In genomic region chr18:33934258-33934657, GRCh38 we compare ENCODE assay signal across 36 cellular contexts.
DNase-seq lines count a peak whose midpoint lies in the region; ATAC-seq, FAIRE-seq and TF ChIP-seq lines count a peak whose summit lies in the region.
"Had no signal": no experiment of that assay in that cellular context is flagged by ENCODE, and none has a peak within 500 bp of the region (broad histone marks: within the 10 kb centered on the region; RNA-seq: fewer than 3 reads in every experiment).

No MANE protein-coding gene starts in this region.

- no peak overlapping the region for H3K27ac Mint-ChIP-seq in activated naive CD4-positive, alpha-beta T cell treated with anti-CD3 and anti-CD28 coated beads, Interleukin-2, amount 50 U/mL, for 72 hours
- H3K27ac Mint-ChIP-seq: B cell; CD14-positive monocyte; CD4-positive, alpha-beta memory T cell; CD4-positive, alpha-beta T cell; CD4-positive, CD25-positive, alpha-beta regulatory T cell; CD8-positive, alpha-beta memory T cell; CD8-positive, alpha-beta T cell had no signal

- no peak overlapping the region for H3K4me2 ChIP-seq in Karpas-422 (ENCODE audit: low read depth, low read length, poor library complexity, severe bottlenecking)
- H3K4me2 ChIP-seq in OCI-LY7 (ENCODE audit: low read length): no peak overlapping the region
- H3K4me2 ChIP-seq: A549; BLaER1; BLaER1 treated with 17β-estradiol and CSF1 and Interleukin-3, amounts not matched to agents 10 nM and 100 nM had no signal

- H3K4me3 ChIP-seq in Karpas-422 (ENCODE audit: low read length): no peak overlapping the region
- H3K4me3 ChIP-seq in OCI-LY7 (ENCODE audit: low read depth, low read length, poor library complexity, severe bottlenecking): no peak overlapping the region
- no peak overlapping the region for H3K4me3 ChIP-seq in mucosa of descending colon
- H3K4me3 ChIP-seq in pancreas: no peak overlapping the region
- H3K4me3 ChIP-seq: A549; BLaER1; BLaER1 treated with 17β-estradiol and CSF1 and Interleukin-3, amounts not matched to agents 10 nM and 100 nM had no signal

- TF ChIP-seq CTCF in OCI-LY7 (conservative IDR thresholded peaks at IDR 0.05; ENCODE audit: low read length): no peak
- no peak for TF ChIP-seq CTCF in mucosa of descending colon (IDR thresholded peaks at IDR 0.05)
- no peak for TF ChIP-seq CTCF in pancreas (IDR thresholded peaks at IDR 0.05)

- no peak overlapping the region for H3K9ac ChIP-seq in Karpas-422 (ENCODE audit: low read length)
- H3K9ac ChIP-seq: BLaER1; BLaER1 treated with 17β-estradiol and CSF1 and Interleukin-3, amounts not matched to agents 10 nM and 100 nM had no signal

- H2AFZ ChIP-seq in Karpas-422 (ENCODE audit: low read length) (peak overlapping the region; percentile 25; the same call in 1 of the 2 replicates), OCI-LY7 (ENCODE audit: low read length) (0 out of 2 replicates have a peak overlapping the region, but pooled peaks have one; percentile 9)

- H3K27me3 ChIP-seq in Karpas-422 (ENCODE audit: low read length) (no peaks in the 10 kb centered on the region), pancreas (no peaks in the 10 kb centered on the region)
- H3K27me3 ChIP-seq: BE2C; BLaER1; BLaER1 treated with 17β-estradiol and CSF1 and Interleukin-3, amounts not matched to agents 10 nM and 100 nM had no signal

- H3K9me3 ChIP-seq in Karpas-422 (ENCODE audit: low read length) (no peaks in the 10 kb centered on the region), OCI-LY7 (ENCODE audit: low read length) (no peaks in the 10 kb centered on the region), mucosa of descending colon (no peaks in the 10 kb centered on the region), pancreas (no peaks in the 10 kb centered on the region)
- H3K9me3 ChIP-seq: A549, BE2C, Caco-2 had no signal

- WGBS in pancreas, 2 donors: 87 to 89% methylated on average over 1 of the region's 1 CpG

- H3K9me3 Mint-ChIP-seq in activated naive CD4-positive, alpha-beta T cell treated with anti-CD3 and anti-CD28 coated beads, Interleukin-2, amount 50 U/mL, for 72 hours: peaks cover 10 to 13% of the 10 kb centered on the region in 2 donors

- DNase-seq in Karpas-422 (no peak), OCI-LY7 (ENCODE audit: low spot score) (no peak), left colon (no peak), mucosa of descending colon (no peak), pancreas (no peak), HTR-8/SVneo (ENCODE audit: insufficient read length, low spot score) (no peak)
- no peak for DNase-seq in activated naive CD4-positive, alpha-beta T cell treated with anti-CD3 and anti-CD28 coated beads, Interleukin-2, amount 50 U/mL, for 72 hours (ENCODE audit: low spot score in 2 of 2)
- no peak for DNase-seq in activated CD4-positive, CD25-positive, alpha-beta regulatory T cell (lab: John Stamatoyannopoulos, UW)
- DNase-seq: 8988T; ACHN; AML-193; BE2C; C1 segment of cervical spinal cord; Caco-2; Calu3; CD4-positive, alpha-beta memory T cell; CD4-positive, alpha-beta T cell; CD4-positive, CD25-positive, alpha-beta regulatory T cell; CD8-positive, alpha-beta memory T cell; CD8-positive, alpha-beta T cell; COR-L47; DMS 273 treated with DMSO at 0.1 percent for 48 hours; DMS153; DMS53; DMS79; DMS79 treated with DMSO at 0.1 percent for 48 hours; DND-41; EL had no signal

- H3K79me2 ChIP-seq in Karpas-422 (ENCODE audit: low read length) (no peaks in the 10 kb centered on the region), OCI-LY7 (ENCODE audit: insufficient read depth, low read depth, low read length) (no peaks in the 10 kb centered on the region)

- H3K36me3 ChIP-seq in Karpas-422 (ENCODE audit: insufficient read depth, low read length) (no peaks in the 10 kb centered on the region), OCI-LY7 (ENCODE audit: insufficient read depth, low read length) (no peaks in the 10 kb centered on the region), mucosa of descending colon (ENCODE audit: low read depth) (no peaks in the 10 kb centered on the region), pancreas (no peaks in the 10 kb centered on the region)
- H3K36me3 ChIP-seq: BE2C; BLaER1; BLaER1 treated with 17β-estradiol and CSF1 and Interleukin-3, amounts not matched to agents 10 nM and 100 nM had no signal

- no peaks in the 10 kb centered on the region for H3K36me3 Mint-ChIP-seq in activated naive CD4-positive, alpha-beta T cell treated with anti-CD3 and anti-CD28 coated beads, Interleukin-2, amount 50 U/mL, for 72 hours
- H3K36me3 Mint-ChIP-seq: CD14-positive monocyte; CD4-positive, alpha-beta memory T cell; CD4-positive, CD25-positive, alpha-beta regulatory T cell; CD8-positive, alpha-beta memory T cell; CD8-positive, alpha-beta T cell had no signal

- CTCF ChIA-PET in OCI-LY7 (lab: Charles Lee; ENCODE audit: unreplicated experiment): no interaction called here

- POLR2A ChIA-PET in OCI-LY7 (lab: Charles Lee): interaction anchor here (0.7 kb wide), 1 partner anchor 9 kb away, joined by 5 read pairs; no protein-coding TSS in a partner anchor

- FAIRE-seq in pancreas (lab: Jason Lieb, UNC) (no peak), HTR-8/SVneo (lab: Jason Lieb, UNC) (no peak)
- FAIRE-seq: A204.1, A549 had no signal

- no TSS peak for BruUV-seq in OCI-LY7 (replicated peaks; lab: Mats Ljungman, UMichigan)

- H4K20me1 ChIP-seq in Karpas-422 (ENCODE audit: insufficient read depth, low read depth, low read length): no peaks in the 10 kb centered on the region
- H4K20me1 ChIP-seq in OCI-LY7 (ENCODE audit: insufficient read depth, low read length): no peaks in the 10 kb centered on the region
- H4K20me1 ChIP-seq: BLaER1; BLaER1 treated with 17β-estradiol and CSF1 and Interleukin-3, amounts not matched to agents 10 nM and 100 nM had no signal

- H3K27ac ChIP-seq in Karpas-422 (ENCODE audit: low read length): no peak overlapping the region
- H3K27ac ChIP-seq in OCI-LY7 (ENCODE audit: low read depth, low read length, poor library complexity, severe bottlenecking): no peak overlapping the region
- no peak overlapping the region for H3K27ac ChIP-seq in pancreas
- H3K27ac ChIP-seq: 22Rv1; A549; BLaER1; BLaER1 treated with 17β-estradiol and CSF1 and Interleukin-3, amounts not matched to agents 10 nM and 100 nM; C4-2B had no signal

- peaks cover 25% of the 10 kb centered on the region for H3K4me1 ChIP-seq in Karpas-422 (ENCODE audit: low read length)
- H3K4me1 ChIP-seq in OCI-LY7 (ENCODE audit: insufficient read depth, low read length, poor library complexity, severe bottlenecking): no peaks in the 10 kb centered on the region
- no peaks in the 10 kb centered on the region for H3K4me1 ChIP-seq in mucosa of descending colon (ENCODE audit: low read depth)
- H3K4me1 ChIP-seq in pancreas: no peaks in the 10 kb centered on the region
- H3K4me1 ChIP-seq: A549; BE2C; BLaER1; BLaER1 treated with 17β-estradiol and CSF1 and Interleukin-3, amounts not matched to agents 10 nM and 100 nM; Caco-2 had no signal

- intact Hi-C loops in OCI-LY7 (cut with micrococcal nuclease; ENCODE audit: unreplicated experiment) (no loop called here), left colon (cut with DNase I, micrococcal nuclease) (no loop called here), mucosa of descending colon (cut with DNase I, micrococcal nuclease) (no loop called here), pancreas (cut with DNase I) (no loop called here)

- H3K9me2 ChIP-seq in Karpas-422 (replicated peaks; ENCODE audit: insufficient read depth, low read length) (no peaks in the 10 kb centered on the region), OCI-LY7 (ENCODE audit: insufficient read depth, low read length) (no peaks in the 10 kb centered on the region)

- peak; percentile 98 for ATAC-seq in left colon
- peak; percentile 66 for ATAC-seq in mucosa of descending colon
- ATAC-seq in activated naive CD4-positive, alpha-beta T cell treated with anti-CD3 and anti-CD28 coated beads, Interleukin-2, amount 50 U/mL, for 72 hours: no peak
- ATAC-seq in pancreas: no peak
- ATAC-seq: A549; CD8-positive, alpha-beta T cell had no signal

Comparison
In these comparisons a context has a peak if more than half of its experiments do, and no peak if none do; other contexts are left out.
1. ATAC-seq: peak in left colon (single experiment) and mucosa of descending colon (single experiment); none in activated naive CD4-positive, alpha-beta T cell treated with anti-CD3 and anti-CD28 coated beads, Interleukin-2, amount 50 U/mL, for 72 hours (0 of 2) and pancreas (0 of 4).